In the genomic region with DNA sequence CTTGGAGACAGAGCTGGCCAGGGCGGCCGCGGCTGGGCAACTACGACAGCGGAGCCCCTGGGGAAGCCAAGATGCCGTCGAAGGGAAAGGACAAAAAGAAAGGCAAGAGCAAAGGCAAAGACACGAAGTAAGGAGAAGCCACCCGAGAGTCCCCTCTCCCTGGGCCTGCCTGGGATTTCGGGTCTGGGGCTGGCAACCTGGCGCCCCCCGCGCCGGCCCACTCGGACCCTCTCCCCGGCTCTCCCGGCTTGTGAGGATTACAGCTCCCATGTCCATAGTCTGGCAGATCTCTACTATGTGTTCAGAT, we compare ENCODE assay signal across 8 cellular contexts. TPM values are rescaled to one million over a fixed set of nuclear protein-coding genes. Genes with fewer than 3 reads are reported as not detected.
A peak's percentile ranks its signal among the peaks of the same experiment; 100 is the strongest.
DNase-seq lines count a peak whose midpoint lies in the region; ATAC-seq and TF ChIP-seq lines count a peak whose summit lies in the region.

No MANE protein-coding gene starts in this region.

- in situ Hi-C loops in Panc1 (cut with HindIII; ENCODE audit: low pct_unique_long_range_greater_than_20kb, low sequenced_read_pairs): no loop called here

- TF ChIP-seq CTCF in GM12865 (IDR thresholded peaks at IDR 0.05; ENCODE audit: insufficient read depth, low read depth, low read length, missing control alignments): no peak
- no peak for TF ChIP-seq CTCF in Panc1 (IDR thresholded peaks at IDR 0.05)
- TF ChIP-seq CTCF in prostate gland (IDR thresholded peaks at IDR 0.05): no peak

- CTCF ChIA-PET in Panc1 (lab: Charles Lee): no interaction called here

- H3K27ac ChIP-seq in Panc1 (ENCODE audit: low read length): peak overlapping the region; percentile 69
- H3K27ac ChIP-seq in esophagus (ENCODE audit: low read depth in 2 of 2, low read length in 1 of 2): peak overlapping the region; percentile 87
- peak overlapping the region; percentile 94 to 97 for H3K27ac ChIP-seq in prostate gland

- DNase-seq in GM12865 (ENCODE audit: low read depth) (no peak), Panc1 (ENCODE audit: low read depth, low spot score) (no peak), prostate gland (ENCODE audit: low spot score) (no peak), HCEC 1CT (no peak), SKM-1 treated with dmso at 0.1 percent for 144 hours (lab: John Stamatoyannopoulos, UW; ENCODE audit: unreplicated experiment) (no peak), COLO668 (lab: John Stamatoyannopoulos, UW; ENCODE audit: unreplicated experiment) (no peak)

- peak overlapping the region; percentile 67 for H3K4me3 ChIP-seq in GM12865 (ENCODE audit: low read depth, low read length)
- peak overlapping the region; percentile 84 to 85 for H3K4me3 ChIP-seq in Panc1 (ENCODE audit: low read depth in 2 of 2, low read length in 2 of 2)
- peak overlapping the region; percentile 63 for H3K4me3 ChIP-seq in esophagus (ENCODE audit: low read depth in 1 of 2, low read length in 2 of 2)
- peak overlapping the region; percentile 64 to 67 for H3K4me3 ChIP-seq in prostate gland

- H3K36me3 ChIP-seq in Panc1 (ENCODE audit: control insufficient read depth, insufficient read depth, low read length) (peaks cover 2% of the 10 kb centered on the region; the same call in 1 of the 2 replicates), esophagus (ENCODE audit: control insufficient read depth in 2 of 2, insufficient read depth in 2 of 2, low read length in 1 of 2) (no peaks in the 10 kb centered on the region), prostate gland (no peaks in the 10 kb centered on the region)

- H3K27me3 ChIP-seq in Panc1 (ENCODE audit: control insufficient read depth, insufficient read depth, low read length) (no peaks in the 10 kb centered on the region), esophagus (ENCODE audit: control insufficient read depth in 1 of 2, insufficient read depth in 2 of 2, low read length in 2 of 2) (no peaks in the 10 kb centered on the region), prostate gland (replicated peaks; ENCODE audit: insufficient read depth) (no peaks in the 10 kb centered on the region)

- POLR2A ChIA-PET in Panc1 (lab: Charles Lee): no interaction called here

- no TSS peak for BruUV-seq in Panc1 (replicated peaks; lab: Mats Ljungman, UMichigan)

- H3K9me3 ChIP-seq in Panc1 (ENCODE audit: control insufficient read depth, insufficient read depth, low read depth, low read length) (no peaks in the 10 kb centered on the region), esophagus (ENCODE audit: control insufficient read depth in 2 of 2, insufficient read depth in 1 of 2, low read depth in 1 of 2, low read length in 1 of 2) (no peaks in the 10 kb centered on the region), prostate gland (no peaks in the 10 kb centered on the region)

- H3K4me1 ChIP-seq in Panc1 (ENCODE audit: control insufficient read depth, insufficient read depth, low read length) (no peaks in the 10 kb centered on the region), esophagus (ENCODE audit: control insufficient read depth in 2 of 2, insufficient read depth in 2 of 2, low read length in 1 of 2) (no peaks in the 10 kb centered on the region), prostate gland (replicated peaks) (no peaks in the 10 kb centered on the region)

- 0 to 1% methylated on average over 13 to 17 of the region's 17 CpGs for WGBS in esophagus, 2 donors
- 0% methylated on average over 17 of the region's 17 CpGs for WGBS in prostate gland

- intact Hi-C loops in Panc1 (cut with micrococcal nuclease; ENCODE audit: unreplicated experiment) (no loop called here), prostate gland (cut with DNase I) (no loop called here)

- no peak for TF ChIP-seq POLR2A in prostate gland (IDR thresholded peaks at IDR 0.05)

- ATAC-seq in Panc1 (no peak), GM19467 (IDR thresholded peaks at IDR 0.05; ENCODE audit: unreplicated experiment) (no peak)

RNA-seq across cellular contexts. Expression of a gene that starts 0.2 kb away (rescaled TPM):
- total RNA-seq in Panc1 (2021; ENCODE audit: unreplicated experiment) (1.9 TPM), prostate gland (1 to 10 TPM; 3.6 to 5.9 TPM)
- 1.8 TPM for polyA plus RNA-seq in Panc1 (2012; ENCODE audit: insufficient read length)
- 1 to 10 TPM; 2.4 TPM for polyA plus RNA-seq in esophagus

RNA-seq across cellular contexts. Expression of a gene that starts 0.3 kb away (rescaled TPM):
- total RNA-seq in Panc1 (2021; ENCODE audit: unreplicated experiment) (13.0 TPM), prostate gland (10 to 100 TPM; 33.4 to 63.6 TPM)
- polyA plus RNA-seq in Panc1 (2012; ENCODE audit: insufficient read length): 9.8 TPM
- 1 to 10 TPM; 8.1 to 8.3 TPM for polyA plus RNA-seq in esophagus
